In genomic region chr22:21446128-21446826, GRCh38 we compare ENCODE assay signal across 1 cellular context.
TF ChIP-seq lines count a peak whose summit lies in the region.

No MANE protein-coding gene starts in this region.

TF ChIP-seq in K562, 482 proteins besides CTCF, POLR2A, EP300 and RAD21 (continued from another document and continues in another):
- TF ChIP-seq UBTF (IDR thresholded peaks at IDR 0.05; ENCODE audit: borderline replicate concordance in 1 of 2, low read depth in 2 of 2, low read length in 2 of 2) (no peak), ZNF584 (CRISPR knock-in tag; IDR thresholded peaks at IDR 0.05; ENCODE audit: low read depth) (no peak), TAF7 (tag; IDR thresholded peaks at IDR 0.05) (no peak), HDAC6 (IDR thresholded peaks at IDR 0.05; ENCODE audit: low read depth, low read length) (peak; percentile 43; the same call in 1 of the 2 replicates), CEBPZ (IDR thresholded peaks at IDR 0.05; ENCODE audit: borderline replicate concordance, low read depth, low read length) (no peak), TRIM25 (IDR thresholded peaks at IDR 0.05; ENCODE audit: borderline replicate concordance) (no peak), ZNF639 (CRISPR knock-in tag; conservative IDR thresholded peaks at IDR 0.05 in 1 of 2, IDR thresholded peaks at IDR 0.05 in 1 of 2) (no peak), ZNF668 (CRISPR knock-in tag; IDR thresholded peaks at IDR 0.05) (no peak), HEY1 (CRISPR knock-in tag; IDR thresholded peaks at IDR 0.05; ENCODE audit: borderline replicate concordance) (no peak), HNRNPL (IDR thresholded peaks at IDR 0.05; ENCODE audit: low read depth, low read length) (no peak), ZKSCAN3 (CRISPR knock-in tag; IDR thresholded peaks at IDR 0.05) (no peak), ZNF274 (IDR thresholded peaks at IDR 0.05; ENCODE audit: borderline replicate concordance, low read depth, low read length) (no peak), ZBTB11 (CRISPR knock-in tag; IDR thresholded peaks at IDR 0.05) (no peak), ZNF507 (tag; conservative IDR thresholded peaks at IDR 0.05) (no peak), KDM2B (CRISPR knock-in tag; IDR thresholded peaks at IDR 0.05) (no peak), MECOM (CRISPR knock-in tag; IDR thresholded peaks at IDR 0.05) (no peak), EWSR1 (IDR thresholded peaks at IDR 0.05; ENCODE audit: borderline replicate concordance, low read depth, partially characterized antibody) (no peak), ZNF24 (IDR thresholded peaks at IDR 0.05) (no peak), KLF16 (IDR thresholded peaks at IDR 0.05) (no peak), ZNF143 (CRISPR knock-in tag; IDR thresholded peaks at IDR 0.05) (0 out of 2 replicates have a peak, but pooled peaks have one; percentile 30), KAT8 (IDR thresholded peaks at IDR 0.05; ENCODE audit: low read depth) (no peak), BRF2 (IDR thresholded peaks at IDR 0.05; ENCODE audit: borderline replicate concordance, insufficient read depth, insufficient read length) (no peak), GTF2B (IDR thresholded peaks at IDR 0.05; ENCODE audit: extremely low read depth, insufficient read length) (no peak), CC2D1A (IDR thresholded peaks at IDR 0.05) (no peak), MCM5 (IDR thresholded peaks at IDR 0.05; ENCODE audit: low read depth) (no peak), DEAF1 (CRISPR knock-in tag; IDR thresholded peaks at IDR 0.05) (no peak), IRF2 (CRISPR knock-in tag; IDR thresholded peaks at IDR 0.05) (no peak), PREB (CRISPR knock-in tag; IDR thresholded peaks at IDR 0.05) (no peak), RB1 (IDR thresholded peaks at IDR 0.05; ENCODE audit: low read depth) (0 out of 2 replicates have a peak, but pooled peaks have one; percentile 3), SMAD1 (IDR thresholded peaks at IDR 0.05; ENCODE audit: low read depth, low read length, partially characterized antibody) (no peak), ZEB2 (IDR thresholded peaks at IDR 0.05) (no peak), MYBL2 (IDR thresholded peaks at IDR 0.05; ENCODE audit: low read depth) (no peak), MYBL2 (CRISPR knock-in tag; IDR thresholded peaks at IDR 0.05; ENCODE audit: borderline replicate concordance) (no peak)
